Comparison of ENCODE assay signal across 10 cellular contexts in genomic region chr15:38531509-38531908, GRCh38. TPM values are rescaled to one million over a fixed set of nuclear protein-coding genes. Genes with fewer than 3 reads are reported as not detected.
DNase-seq lines count a peak whose midpoint lies in the region; ATAC-seq and TF ChIP-seq lines count a peak whose summit lies in the region.
"Had no signal": no experiment of that assay in that cellular context is flagged by ENCODE, and none has a peak within 500 bp of the region (broad histone marks: within the 10 kb centered on the region; RNA-seq: fewer than 3 reads in every experiment).

No MANE protein-coding gene starts in this region.

- TF ChIP-seq CTCF in smooth muscle cell (IDR thresholded peaks at IDR 0.05; ENCODE audit: borderline replicate concordance, insufficient read depth, poor library complexity, severe bottlenecking), result no peak

- peaks cover 96% of the 10 kb centered on the region for H3K36me3 Mint-ChIP-seq in activated T-cell treated with anti-CD3 and anti-CD28 coated beads, Interleukin-2, amount 50 U/mL, for 24 hours (ENCODE audit: low read depth)
- peaks cover 9% of the 10 kb centered on the region for H3K36me3 Mint-ChIP-seq in T-helper 17 cell (ENCODE audit: low read depth)

- no peaks in the 10 kb centered on the region for H3K4me1 ChIP-seq in smooth muscle cell (ENCODE audit: low read depth)

- H3K4me2 ChIP-seq in smooth muscle cell, result peak overlapping the region; percentile 69

- H3K4me1 Mint-ChIP-seq in activated T-cell treated with anti-CD3 and anti-CD28 coated beads, Interleukin-2, amount 50 U/mL, for 24 hours (ENCODE audit: low read depth), result peaks cover 96% of the 10 kb centered on the region
- peaks cover 61% of the 10 kb centered on the region for H3K4me1 Mint-ChIP-seq in T-helper 17 cell

- H3K9me3 ChIP-seq in T-helper 17 cell (ENCODE audit: control insufficient read depth, low read length, poor library complexity, severe bottlenecking), result no peaks in the 10 kb centered on the region
- no peaks in the 10 kb centered on the region for H3K9me3 ChIP-seq in smooth muscle cell (replicated peaks; ENCODE audit: low read depth)

- peak overlapping the region; percentile 47 for H3K27ac ChIP-seq in smooth muscle cell (ENCODE audit: low read depth)

- H3K9me3 Mint-ChIP-seq in activated T-cell treated with anti-CD3 and anti-CD28 coated beads, Interleukin-2, amount 50 U/mL, for 24 hours, result peaks cover 7% of the 10 kb centered on the region

- no peak overlapping the region for H3K4me3 Mint-ChIP-seq in activated T-cell treated with anti-CD3 and anti-CD28 coated beads, Interleukin-2, amount 50 U/mL, for 24 hours
- peak overlapping the region; percentile 36 for H3K4me3 Mint-ChIP-seq in T-helper 17 cell

- WGBS in smooth muscle cell (ENCODE audit: low lambda C conversion rate), result 15% methylated on average over 4 of the region's 4 CpGs

- ATAC-seq in T-helper 17 cell, result no peak
- ATAC-seq in esophagus mucosa, result peak; percentile 85

- H3K79me2 ChIP-seq in smooth muscle cell (ENCODE audit: low read depth), result no peaks in the 10 kb centered on the region

- peak overlapping the region; percentile 89 for H3K27ac Mint-ChIP-seq in activated T-cell treated with anti-CD3 and anti-CD28 coated beads, Interleukin-2, amount 50 U/mL, for 24 hours
- H3K27ac Mint-ChIP-seq in T-helper 17 cell, result peak overlapping the region; percentile 89

- no peak overlapping the region for H3K4me3 ChIP-seq in smooth muscle cell

- no peaks in the 10 kb centered on the region for H3K27me3 ChIP-seq in smooth muscle cell (ENCODE audit: low read depth)

- H3K9ac ChIP-seq in smooth muscle cell (ENCODE audit: low read depth), result no peak overlapping the region

- no peaks in the 10 kb centered on the region for H3F3A ChIP-seq in smooth muscle cell (ENCODE audit: low read depth)

- no peaks in the 10 kb centered on the region for H3K27me3 Mint-ChIP-seq in activated T-cell treated with anti-CD3 and anti-CD28 coated beads, Interleukin-2, amount 50 U/mL, for 24 hours
- H3K27me3 Mint-ChIP-seq in T-helper 17 cell, result no peaks in the 10 kb centered on the region

- H4K20me1 ChIP-seq in smooth muscle cell (ENCODE audit: low read depth), result no peaks in the 10 kb centered on the region

- no peaks in the 10 kb centered on the region for H3K36me3 ChIP-seq in smooth muscle cell (ENCODE audit: low read depth)

- H2AFZ ChIP-seq in smooth muscle cell (ENCODE audit: low read depth), result peak overlapping the region; percentile 5

- no peak for DNase-seq in activated T-cell treated with anti-CD3 and anti-CD28 coated beads, Interleukin-2, amount 50 U/mL, for 24 hours
- DNase-seq in activated T-cell treated with anti-CD3 and anti-CD28 coated beads, Interleukin-2, amount 50 U/mL, for 1 hour, result no peak
- no peak for DNase-seq in T-helper 17 cell
- no peak for DNase-seq in smooth muscle cell (lab: John Stamatoyannopoulos, UW; ENCODE audit: unreplicated experiment)
- DNase-seq in NCI-H2107 treated with DMSO at 0.1 percent for 48 hours (lab: John Stamatoyannopoulos, UW; ENCODE audit: unreplicated experiment), result no peak
- DNase-seq in T-helper 9 cell, result no peak
- DNase-seq in NCI-H1105 (lab: John Stamatoyannopoulos, UW), result no peak
- DNase-seq: NCI-H524 treated with DMSO at 0.1 percent for 48 hours; stimulated activated CD8-positive, alpha-beta memory T cell treated with anti-CD3 and anti-CD28 coated beads, Interleukin-4, amount 100 ng/mL, for 48 hours had no signal

RNA-seq across cellular contexts. Expression of gene RASGRP1, which starts 33.1 kb away (rescaled TPM):
- 100 to 1,000 TPM; 121 to 138 TPM for total RNA-seq in T-helper 17 cell
- 21.2 TPM for total RNA-seq in esophagus mucosa
- 9.5 and 10.0 TPM in 2 replicates for total RNA-seq in smooth muscle cell
- 0.97 and 7.8 TPM in 2 replicates for polyA plus RNA-seq in smooth muscle cell
